In the genomic region with DNA sequence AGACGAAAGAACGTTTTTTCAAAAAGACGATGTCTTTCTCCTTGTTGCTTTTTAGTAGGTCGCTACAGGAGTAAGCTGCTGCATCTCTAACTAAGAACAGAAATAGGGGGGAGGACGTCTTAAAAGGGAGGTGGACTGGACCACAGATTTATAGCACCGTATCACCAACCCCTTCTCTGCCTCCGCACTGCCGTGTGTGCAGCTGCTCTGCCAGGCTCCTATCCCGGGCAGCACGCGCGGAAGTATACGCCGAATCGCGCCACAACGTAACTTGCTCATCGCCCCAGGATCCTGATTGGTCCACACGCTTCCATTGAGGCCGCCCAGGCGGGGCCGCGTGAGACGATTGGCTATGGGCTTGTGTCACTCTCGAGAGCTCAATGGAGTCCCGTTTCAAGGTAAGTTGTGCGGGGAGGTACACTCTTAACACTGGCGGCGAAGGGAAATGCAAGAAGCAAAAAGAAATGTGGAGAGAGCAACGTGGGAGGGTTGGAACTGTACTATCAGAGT, we compare ENCODE assay signal across 8 cellular contexts. TPM values are rescaled to one million over a fixed set of nuclear protein-coding genes. Genes with fewer than 3 reads are reported as not detected.
DNase-seq lines count a peak whose midpoint lies in the region; ATAC-seq and TF ChIP-seq lines count a peak whose summit lies in the region.

A gene (minus strand): TSS at position 121 of the 510 bp plus-strand sequence. CDS start 64,006 bp downstream, outside the sequence.

- no peaks in the 10 kb centered on the region for H3K27me3 ChIP-seq in neuron (ENCODE audit: insufficient read depth, low read length)
- peaks cover 99% of the 10 kb centered on the region for H3K27me3 ChIP-seq in transverse colon

- no peak within 1 kb of the TSS for H3K27ac ChIP-seq in transverse colon

- DNase-seq in NCI-H345 treated with DMSO at 0.1 percent for 48 hours (lab: John Stamatoyannopoulos, UW; ENCODE audit: unreplicated experiment) (peak; percentile 86), glomerular visceral epithelial cell (ENCODE audit: extremely low spot score) (peak; percentile 95), transverse colon (peak; percentile 94)
- peak; percentile 15 for DNase-seq in activated naive CD8-positive, alpha-beta T cell treated with anti-CD3 and anti-CD28 coated beads, Interleukin-2, amount 50 U/mL, for 16 hours (ENCODE audit: low read depth, low spot score)

- in situ Hi-C loops in transverse colon (cut with MboI; ENCODE audit: low pct_ligation_motif_present in 1 of 4, low pct_unique_long_range_greater_than_20kb in 1 of 4, low sequenced_read_pairs in 3 of 4) = no loop called here

- H3K9me3 ChIP-seq in neuron (ENCODE audit: low read length) (no peaks in the 10 kb centered on the region), transverse colon (no peaks in the 10 kb centered on the region)

- peak within 1 kb of the TSS; percentile 100 for H3K4me3 ChIP-seq in neuron (ENCODE audit: low read length)
- H3K4me3 ChIP-seq in transverse colon = peak within 1 kb of the TSS; percentile 17 to 55 (median 30)

- WGBS in transverse colon (ENCODE audit: low coverage in 1 of 2), 2 donors = 5 to 6% methylated on average over 15 to 30 of the region's 30 CpGs

- TF ChIP-seq CTCF in transverse colon (IDR thresholded peaks at IDR 0.05) = peak in 1 of 5 experiments; percentile 10

- ATAC-seq in GM18519 (IDR thresholded peaks at IDR 0.05; ENCODE audit: low FRiP score, unreplicated experiment) (peak; percentile 73), GM21381 (IDR thresholded peaks at IDR 0.05; ENCODE audit: unreplicated experiment) (no peak), GM19035 (IDR thresholded peaks at IDR 0.05; ENCODE audit: unreplicated experiment) (no peak)

- no peak for TF ChIP-seq POLR2A in transverse colon (IDR thresholded peaks at IDR 0.05)

- H2AFZ ChIP-seq in neuron (ENCODE audit: low read depth, low read length) = peak within 1 kb of the TSS; percentile 68

- intact Hi-C loops in transverse colon (cut with DNase I; ENCODE audit: low total_unique reads) = no loop called here

- peaks cover 43% of the 10 kb centered on the region for H3K4me1 ChIP-seq in neuron (ENCODE audit: insufficient read depth, low read length)
- peaks cover 0 to 32% (median 25%) of the 10 kb centered on the region in 4 donors for H3K4me1 ChIP-seq in transverse colon

- H3K36me3 ChIP-seq in neuron (ENCODE audit: insufficient read depth, low read length) (no peaks in the 10 kb centered on the region), transverse colon (no peaks in the 10 kb centered on the region)

- TF ChIP-seq EP300 in transverse colon (IDR thresholded peaks at IDR 0.05; ENCODE audit: low read depth) = no peak

RNA-seq across cellular contexts. Expression of the gene that starts here (rescaled TPM):
- 1 to 10 TPM in 1 of 4 donors, under 1 TPM in 2, not detected in 1; 0.41 to 2.2 (median 0.60) TPM for total RNA-seq in transverse colon

Comparison
In these comparisons a context has a peak if more than half of its experiments do, and no peak if none do; other contexts are left out.
1. DNase-seq: peak in every context shown above with its lines; median percentile 95 in glomerular visceral epithelial cell; 94 in transverse colon; 86 in NCI-H345 treated with DMSO at 0.1 percent for 48 hours; 15 in activated naive CD8-positive, alpha-beta T cell treated with anti-CD3 and anti-CD28 coated beads, Interleukin-2, amount 50 U/mL, for 16 hours.